ENCODE assay signal across 8 cellular contexts in genomic region chr1:212415107-212415841, GRCh38. TPM values are rescaled to one million over a fixed set of nuclear protein-coding genes. Genes with fewer than 3 reads are reported as not detected.
A peak's percentile ranks its signal among the peaks of the same experiment; 100 is the strongest.
DNase-seq lines count a peak whose midpoint lies in the region; ATAC-seq and TF ChIP-seq lines count a peak whose summit lies in the region.

No MANE protein-coding gene starts in this region.

- H3K27ac ChIP-seq in cingulate gyrus (ENCODE audit: low read depth, low read length) = peak overlapping the region; percentile 98

- no peaks in the 10 kb centered on the region for H3K27me3 Mint-ChIP-seq in natural killer cell treated with Interleukin-12 subunit alpha and Interleukin-12 subunit beta and Interleukin-15 and Interleukin-18, amount 100 ng/mL, for 72 hours

- peak overlapping the region; percentile 100 for H3K4me3 Mint-ChIP-seq in natural killer cell treated with Interleukin-12 subunit alpha and Interleukin-12 subunit beta and Interleukin-15 and Interleukin-18, amount 100 ng/mL, for 72 hours

- DNase-seq in GM06990 (ENCODE audit: extremely low read depth, insufficient read length) (peak; percentile 27), NOMO-1 treated with DMSO at 0.1 percent for 48 hours (lab: John Stamatoyannopoulos, UW; ENCODE audit: unreplicated experiment) (peak; percentile 70), AG20443 (ENCODE audit: low spot score) (no peak)
- DNase-seq in natural killer cell treated with Interleukin-12 subunit alpha and Interleukin-12 subunit beta and Interleukin-15 and Interleukin-18, amount 100 ng/mL, for 72 hours (ENCODE audit: low spot score) = no peak
- no peak for DNase-seq in activated effector memory CD4-positive, alpha-beta T cell treated with Interleukin-2 at 50 U/mL for 16 hours
- no peak for DNase-seq in activated CD4-positive, alpha-beta T cell treated with anti-CD3 and anti-CD28 coated beads, Interleukin-2, amount 50 U/mL, for 48 hours

- peaks cover 1% of the 10 kb centered on the region; the same call in 1 of the 2 replicates for H3K36me3 ChIP-seq in GM06990 (ENCODE audit: control insufficient read depth, insufficient read depth, low read length)

- no peaks in the 10 kb centered on the region for H3K27me3 ChIP-seq in GM06990 (replicated peaks; ENCODE audit: control insufficient read depth, insufficient read depth, low read length)

- peak overlapping the region; percentile 27 for H3K4me3 ChIP-seq in GM06990 (replicated peaks; ENCODE audit: low read depth, low read length)

- TF ChIP-seq CTCF in GM06990 (IDR thresholded peaks at IDR 0.05; ENCODE audit: insufficient read depth, low read length, poor library complexity, severe bottlenecking) = no peak

- H3K9me3 Mint-ChIP-seq in natural killer cell treated with Interleukin-12 subunit alpha and Interleukin-12 subunit beta and Interleukin-15 and Interleukin-18, amount 100 ng/mL, for 72 hours = no peaks in the 10 kb centered on the region

- peak overlapping the region; percentile 69 to 88 for H3K27ac Mint-ChIP-seq in natural killer cell treated with Interleukin-12 subunit alpha and Interleukin-12 subunit beta and Interleukin-15 and Interleukin-18, amount 100 ng/mL, for 72 hours

- no peaks in the 10 kb centered on the region for H3K36me3 Mint-ChIP-seq in natural killer cell treated with Interleukin-12 subunit alpha and Interleukin-12 subunit beta and Interleukin-15 and Interleukin-18, amount 100 ng/mL, for 72 hours

- peaks cover 31 to 44% of the 10 kb centered on the region in 2 donors for H3K4me1 Mint-ChIP-seq in natural killer cell treated with Interleukin-12 subunit alpha and Interleukin-12 subunit beta and Interleukin-15 and Interleukin-18, amount 100 ng/mL, for 72 hours (ENCODE audit: low read depth in 2 of 2)

- ATAC-seq in natural killer cell treated with Interleukin-12 subunit alpha and Interleukin-12 subunit beta and Interleukin-15 and Interleukin-18, amount 100 ng/mL, for 72 hours = no peak
- ATAC-seq in GM21515 (IDR thresholded peaks at IDR 0.05; ENCODE audit: unreplicated experiment) = no peak

RNA-seq across cellular contexts. Expression of gene PACC1, which starts 0.6 kb away (rescaled TPM):
- 10 to 100 TPM; 11.8 to 26.6 TPM for total RNA-seq in natural killer cell treated with Interleukin-12 subunit alpha and Interleukin-12 subunit beta and Interleukin-15 and Interleukin-18, amount 100 ng/mL, for 72 hours

RNA-seq across cellular contexts. Expression of gene NENF, which starts 17.4 kb away (rescaled TPM):
- total RNA-seq in natural killer cell treated with Interleukin-12 subunit alpha and Interleukin-12 subunit beta and Interleukin-15 and Interleukin-18, amount 100 ng/mL, for 72 hours = 10 to 100 TPM; 18.9 to 31.8 TPM

Comparison
In these comparisons a context has a peak if more than half of its experiments do, and no peak if none do; other contexts are left out.
1. DNase-seq: peak in GM06990 (single experiment) and NOMO-1 treated with DMSO at 0.1 percent for 48 hours (single experiment); none in natural killer cell treated with Interleukin-12 subunit alpha and Interleukin-12 subunit beta and Interleukin-15 and Interleukin-18, amount 100 ng/mL, for 72 hours (single experiment), AG20443 (single experiment), activated effector memory CD4-positive, alpha-beta T cell treated with Interleukin-2 at 50 U/mL for 16 hours (single experiment) and activated CD4-positive, alpha-beta T cell treated with anti-CD3 and anti-CD28 coated beads, Interleukin-2, amount 50 U/mL, for 48 hours (0 of 2).